Comparison of ENCODE assay signal across 1 cellular context in the genomic region with DNA sequence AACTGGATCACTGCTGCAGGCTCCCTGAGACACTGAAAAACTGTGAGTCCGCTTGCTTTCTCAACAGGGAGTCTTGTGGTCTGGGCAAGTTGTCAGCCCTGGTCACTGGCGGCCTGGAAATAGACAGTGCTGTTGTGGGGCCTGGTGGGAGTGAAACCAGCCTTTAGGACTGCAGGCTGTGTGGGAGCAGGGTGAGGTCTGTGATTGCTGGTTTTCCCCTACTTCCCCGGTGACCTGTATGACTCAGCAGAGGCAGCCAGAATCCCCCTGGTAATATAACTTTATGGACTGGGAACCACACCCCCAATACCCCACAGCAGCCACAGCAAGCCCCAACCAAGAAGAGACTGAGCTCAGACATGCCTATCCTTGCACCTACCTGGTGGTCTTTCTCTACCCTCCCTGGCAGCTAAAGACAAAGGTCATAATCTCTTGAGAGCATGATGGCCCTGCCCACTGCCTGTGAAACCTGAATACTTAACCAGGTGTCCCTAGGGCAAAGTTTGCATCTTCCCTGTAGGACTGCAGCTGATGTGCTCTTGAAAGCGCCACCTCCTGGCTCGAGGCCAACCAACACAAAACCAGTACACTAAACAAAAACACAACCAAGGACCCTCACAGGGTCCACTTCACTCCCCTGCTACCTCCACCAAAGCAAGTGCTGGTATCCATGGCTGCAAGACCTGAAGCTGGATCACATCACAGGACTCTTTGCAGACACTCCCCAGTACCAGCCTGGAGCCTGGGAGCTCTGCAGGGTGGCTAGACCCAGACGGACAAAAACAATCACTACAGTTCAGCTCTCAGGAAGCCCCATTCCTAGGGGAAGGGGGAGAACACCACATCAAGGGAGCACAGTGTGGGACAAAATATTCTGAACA.
TF ChIP-seq lines count a peak whose summit lies in the region.

No MANE protein-coding gene starts in this region.

TF ChIP-seq in GM12878, 131 proteins besides CTCF, POLR2A, EP300 and RAD21 (continued from another document and continues in another):
- TF ChIP-seq, protein P1, sequence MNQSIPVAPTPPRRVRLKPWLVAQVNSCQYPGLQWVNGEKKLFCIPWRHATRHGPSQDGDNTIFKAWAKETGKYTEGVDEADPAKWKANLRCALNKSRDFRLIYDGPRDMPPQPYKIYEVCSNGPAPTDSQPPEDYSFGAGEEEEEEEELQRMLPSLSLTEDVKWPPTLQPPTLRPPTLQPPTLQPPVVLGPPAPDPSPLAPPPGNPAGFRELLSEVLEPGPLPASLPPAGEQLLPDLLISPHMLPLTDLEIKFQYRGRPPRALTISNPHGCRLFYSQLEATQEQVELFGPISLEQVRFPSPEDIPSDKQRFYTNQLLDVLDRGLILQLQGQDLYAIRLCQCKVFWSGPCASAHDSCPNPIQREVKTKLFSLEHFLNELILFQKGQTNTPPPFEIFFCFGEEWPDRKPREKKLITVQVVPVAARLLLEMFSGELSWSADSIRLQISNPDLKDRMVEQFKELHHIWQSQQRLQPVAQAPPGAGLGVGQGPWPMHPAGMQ (IDR thresholded peaks at IDR 0.05; ENCODE audit: borderline replicate concordance) = no peak
- TF ChIP-seq, protein P2, sequence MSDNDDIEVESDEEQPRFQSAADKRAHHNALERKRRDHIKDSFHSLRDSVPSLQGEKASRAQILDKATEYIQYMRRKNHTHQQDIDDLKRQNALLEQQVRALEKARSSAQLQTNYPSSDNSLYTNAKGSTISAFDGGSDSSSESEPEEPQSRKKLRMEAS (IDR thresholded peaks at IDR 0.05; ENCODE audit: low read depth, low read length) = no peak
- TF ChIP-seq, protein P3, sequence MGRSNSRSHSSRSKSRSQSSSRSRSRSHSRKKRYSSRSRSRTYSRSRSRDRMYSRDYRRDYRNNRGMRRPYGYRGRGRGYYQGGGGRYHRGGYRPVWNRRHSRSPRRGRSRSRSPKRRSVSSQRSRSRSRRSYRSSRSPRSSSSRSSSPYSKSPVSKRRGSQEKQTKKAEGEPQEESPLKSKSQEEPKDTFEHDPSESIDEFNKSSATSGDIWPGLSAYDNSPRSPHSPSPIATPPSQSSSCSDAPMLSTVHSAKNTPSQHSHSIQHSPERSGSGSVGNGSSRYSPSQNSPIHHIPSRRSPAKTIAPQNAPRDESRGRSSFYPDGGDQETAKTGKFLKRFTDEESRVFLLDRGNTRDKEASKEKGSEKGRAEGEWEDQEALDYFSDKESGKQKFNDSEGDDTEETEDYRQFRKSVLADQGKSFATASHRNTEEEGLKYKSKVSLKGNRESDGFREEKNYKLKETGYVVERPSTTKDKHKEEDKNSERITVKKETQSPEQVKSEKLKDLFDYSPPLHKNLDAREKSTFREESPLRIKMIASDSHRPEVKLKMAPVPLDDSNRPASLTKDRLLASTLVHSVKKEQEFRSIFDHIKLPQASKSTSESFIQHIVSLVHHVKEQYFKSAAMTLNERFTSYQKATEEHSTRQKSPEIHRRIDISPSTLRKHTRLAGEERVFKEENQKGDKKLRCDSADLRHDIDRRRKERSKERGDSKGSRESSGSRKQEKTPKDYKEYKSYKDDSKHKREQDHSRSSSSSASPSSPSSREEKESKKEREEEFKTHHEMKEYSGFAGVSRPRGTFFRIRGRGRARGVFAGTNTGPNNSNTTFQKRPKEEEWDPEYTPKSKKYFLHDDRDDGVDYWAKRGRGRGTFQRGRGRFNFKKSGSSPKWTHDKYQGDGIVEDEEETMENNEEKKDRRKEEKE (IDR thresholded peaks at IDR 0.05) = no peak
- no peak for TF ChIP-seq RBBP5 (conservative IDR thresholded peaks at IDR 0.05)
- peak; percentile 40 to 66; a peak in 2 of 4 replicates for TF ChIP-seq BHLHE40 (IDR thresholded peaks at IDR 0.05; ENCODE audit: borderline replicate concordance in 1 of 2, low read depth in 2 of 2, low read length in 1 of 2)
- TF ChIP-seq ASH2L (IDR thresholded peaks at IDR 0.05; ENCODE audit: borderline replicate concordance, low read depth) = no peak
- no peak for TF ChIP-seq TCF7 (IDR thresholded peaks at IDR 0.05; ENCODE audit: borderline replicate concordance)
- TF ChIP-seq EGR1 (IDR thresholded peaks at IDR 0.05; ENCODE audit: borderline replicate concordance in 1 of 2, low read depth in 2 of 2, low read length in 2 of 2) = peak in 1 of 2 experiments; percentile 74; a peak in 1 of 3 replicates
- TF ChIP-seq ETV6 (conservative IDR thresholded peaks at IDR 0.05 in 1 of 2, IDR thresholded peaks at IDR 0.05 in 1 of 2; ENCODE audit: borderline replicate concordance in 1 of 2, low read depth in 1 of 2) = peak in 1 of 2 experiments; percentile 57; a peak in 2 of 4 replicates
- TF ChIP-seq BMI1 (IDR thresholded peaks at IDR 0.05; ENCODE audit: borderline replicate concordance) = no peak
- TF ChIP-seq, protein P4, sequence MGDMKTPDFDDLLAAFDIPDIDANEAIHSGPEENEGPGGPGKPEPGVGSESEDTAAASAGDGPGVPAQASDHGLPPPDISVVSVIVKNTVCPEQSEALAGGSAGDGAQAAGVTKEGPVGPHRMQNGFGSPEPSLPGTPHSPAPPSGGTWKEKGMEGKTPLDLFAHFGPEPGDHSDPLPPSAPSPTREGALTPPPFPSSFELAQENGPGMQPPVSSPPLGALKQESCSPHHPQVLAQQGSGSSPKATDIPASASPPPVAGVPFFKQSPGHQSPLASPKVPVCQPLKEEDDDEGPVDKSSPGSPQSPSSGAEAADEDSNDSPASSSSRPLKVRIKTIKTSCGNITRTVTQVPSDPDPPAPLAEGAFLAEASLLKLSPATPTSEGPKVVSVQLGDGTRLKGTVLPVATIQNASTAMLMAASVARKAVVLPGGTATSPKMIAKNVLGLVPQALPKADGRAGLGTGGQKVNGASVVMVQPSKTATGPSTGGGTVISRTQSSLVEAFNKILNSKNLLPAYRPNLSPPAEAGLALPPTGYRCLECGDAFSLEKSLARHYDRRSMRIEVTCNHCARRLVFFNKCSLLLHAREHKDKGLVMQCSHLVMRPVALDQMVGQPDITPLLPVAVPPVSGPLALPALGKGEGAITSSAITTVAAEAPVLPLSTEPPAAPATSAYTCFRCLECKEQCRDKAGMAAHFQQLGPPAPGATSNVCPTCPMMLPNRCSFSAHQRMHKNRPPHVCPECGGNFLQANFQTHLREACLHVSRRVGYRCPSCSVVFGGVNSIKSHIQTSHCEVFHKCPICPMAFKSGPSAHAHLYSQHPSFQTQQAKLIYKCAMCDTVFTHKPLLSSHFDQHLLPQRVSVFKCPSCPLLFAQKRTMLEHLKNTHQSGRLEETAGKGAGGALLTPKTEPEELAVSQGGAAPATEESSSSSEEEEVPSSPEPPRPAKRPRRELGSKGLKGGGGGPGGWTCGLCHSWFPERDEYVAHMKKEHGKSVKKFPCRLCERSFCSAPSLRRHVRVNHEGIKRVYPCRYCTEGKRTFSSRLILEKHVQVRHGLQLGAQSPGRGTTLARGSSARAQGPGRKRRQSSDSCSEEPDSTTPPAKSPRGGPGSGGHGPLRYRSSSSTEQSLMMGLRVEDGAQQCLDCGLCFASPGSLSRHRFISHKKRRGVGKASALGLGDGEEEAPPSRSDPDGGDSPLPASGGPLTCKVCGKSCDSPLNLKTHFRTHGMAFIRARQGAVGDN (IDR thresholded peaks at IDR 0.05) = peak; percentile 79
- no peak for TF ChIP-seq NR2C2 (IDR thresholded peaks at IDR 0.05; ENCODE audit: borderline replicate concordance, control insufficient read depth, insufficient read length, low read depth)
- no peak for TF ChIP-seq RCOR1 (conservative IDR thresholded peaks at IDR 0.05; ENCODE audit: low read depth, low read length)
- no peak for TF ChIP-seq ZNF384 (IDR thresholded peaks at IDR 0.05; ENCODE audit: borderline replicate concordance, low read depth, low read length)
- TF ChIP-seq MTA2 (IDR thresholded peaks at IDR 0.05; ENCODE audit: low read depth) = peak; percentile 86
- TF ChIP-seq, protein P5, sequence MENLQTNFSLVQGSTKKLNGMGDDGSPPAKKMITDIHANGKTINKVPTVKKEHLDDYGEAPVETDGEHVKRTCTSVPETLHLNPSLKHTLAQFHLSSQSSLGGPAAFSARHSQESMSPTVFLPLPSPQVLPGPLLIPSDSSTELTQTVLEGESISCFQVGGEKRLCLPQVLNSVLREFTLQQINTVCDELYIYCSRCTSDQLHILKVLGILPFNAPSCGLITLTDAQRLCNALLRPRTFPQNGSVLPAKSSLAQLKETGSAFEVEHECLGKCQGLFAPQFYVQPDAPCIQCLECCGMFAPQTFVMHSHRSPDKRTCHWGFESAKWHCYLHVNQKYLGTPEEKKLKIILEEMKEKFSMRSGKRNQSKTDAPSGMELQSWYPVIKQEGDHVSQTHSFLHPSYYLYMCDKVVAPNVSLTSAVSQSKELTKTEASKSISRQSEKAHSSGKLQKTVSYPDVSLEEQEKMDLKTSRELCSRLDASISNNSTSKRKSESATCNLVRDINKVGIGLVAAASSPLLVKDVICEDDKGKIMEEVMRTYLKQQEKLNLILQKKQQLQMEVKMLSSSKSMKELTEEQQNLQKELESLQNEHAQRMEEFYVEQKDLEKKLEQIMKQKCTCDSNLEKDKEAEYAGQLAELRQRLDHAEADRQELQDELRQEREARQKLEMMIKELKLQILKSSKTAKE (IDR thresholded peaks at IDR 0.05; ENCODE audit: low read depth, poor library complexity, severe bottlenecking) = peak; percentile 95
- TF ChIP-seq, protein P6, sequence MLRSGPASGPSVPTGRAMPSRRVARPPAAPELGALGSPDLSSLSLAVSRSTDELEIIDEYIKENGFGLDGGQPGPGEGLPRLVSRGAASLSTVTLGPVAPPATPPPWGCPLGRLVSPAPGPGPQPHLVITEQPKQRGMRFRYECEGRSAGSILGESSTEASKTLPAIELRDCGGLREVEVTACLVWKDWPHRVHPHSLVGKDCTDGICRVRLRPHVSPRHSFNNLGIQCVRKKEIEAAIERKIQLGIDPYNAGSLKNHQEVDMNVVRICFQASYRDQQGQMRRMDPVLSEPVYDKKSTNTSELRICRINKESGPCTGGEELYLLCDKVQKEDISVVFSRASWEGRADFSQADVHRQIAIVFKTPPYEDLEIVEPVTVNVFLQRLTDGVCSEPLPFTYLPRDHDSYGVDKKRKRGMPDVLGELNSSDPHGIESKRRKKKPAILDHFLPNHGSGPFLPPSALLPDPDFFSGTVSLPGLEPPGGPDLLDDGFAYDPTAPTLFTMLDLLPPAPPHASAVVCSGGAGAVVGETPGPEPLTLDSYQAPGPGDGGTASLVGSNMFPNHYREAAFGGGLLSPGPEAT (IDR thresholded peaks at IDR 0.05; ENCODE audit: low read depth) = peak; percentile 100
- TF ChIP-seq STAT3 (IDR thresholded peaks at IDR 0.05; ENCODE audit: low read depth, low read length) = no peak
- TF ChIP-seq SIN3A (IDR thresholded peaks at IDR 0.05; ENCODE audit: low read depth, low read length) = no peak
- TF ChIP-seq HCFC1 (IDR thresholded peaks at IDR 0.05; ENCODE audit: low read length) = no peak
- TF ChIP-seq HDAC6 (IDR thresholded peaks at IDR 0.05; ENCODE audit: unreplicated experiment) = no peak
- peak; percentile 98 for TF ChIP-seq MEF2B (IDR thresholded peaks at IDR 0.05; ENCODE audit: partially characterized antibody, poor library complexity, severe bottlenecking)
- TF ChIP-seq SRF (IDR thresholded peaks at IDR 0.05; ENCODE audit: low read depth in 2 of 2, low read length in 2 of 2) = no peak
- TF ChIP-seq, protein P7, sequence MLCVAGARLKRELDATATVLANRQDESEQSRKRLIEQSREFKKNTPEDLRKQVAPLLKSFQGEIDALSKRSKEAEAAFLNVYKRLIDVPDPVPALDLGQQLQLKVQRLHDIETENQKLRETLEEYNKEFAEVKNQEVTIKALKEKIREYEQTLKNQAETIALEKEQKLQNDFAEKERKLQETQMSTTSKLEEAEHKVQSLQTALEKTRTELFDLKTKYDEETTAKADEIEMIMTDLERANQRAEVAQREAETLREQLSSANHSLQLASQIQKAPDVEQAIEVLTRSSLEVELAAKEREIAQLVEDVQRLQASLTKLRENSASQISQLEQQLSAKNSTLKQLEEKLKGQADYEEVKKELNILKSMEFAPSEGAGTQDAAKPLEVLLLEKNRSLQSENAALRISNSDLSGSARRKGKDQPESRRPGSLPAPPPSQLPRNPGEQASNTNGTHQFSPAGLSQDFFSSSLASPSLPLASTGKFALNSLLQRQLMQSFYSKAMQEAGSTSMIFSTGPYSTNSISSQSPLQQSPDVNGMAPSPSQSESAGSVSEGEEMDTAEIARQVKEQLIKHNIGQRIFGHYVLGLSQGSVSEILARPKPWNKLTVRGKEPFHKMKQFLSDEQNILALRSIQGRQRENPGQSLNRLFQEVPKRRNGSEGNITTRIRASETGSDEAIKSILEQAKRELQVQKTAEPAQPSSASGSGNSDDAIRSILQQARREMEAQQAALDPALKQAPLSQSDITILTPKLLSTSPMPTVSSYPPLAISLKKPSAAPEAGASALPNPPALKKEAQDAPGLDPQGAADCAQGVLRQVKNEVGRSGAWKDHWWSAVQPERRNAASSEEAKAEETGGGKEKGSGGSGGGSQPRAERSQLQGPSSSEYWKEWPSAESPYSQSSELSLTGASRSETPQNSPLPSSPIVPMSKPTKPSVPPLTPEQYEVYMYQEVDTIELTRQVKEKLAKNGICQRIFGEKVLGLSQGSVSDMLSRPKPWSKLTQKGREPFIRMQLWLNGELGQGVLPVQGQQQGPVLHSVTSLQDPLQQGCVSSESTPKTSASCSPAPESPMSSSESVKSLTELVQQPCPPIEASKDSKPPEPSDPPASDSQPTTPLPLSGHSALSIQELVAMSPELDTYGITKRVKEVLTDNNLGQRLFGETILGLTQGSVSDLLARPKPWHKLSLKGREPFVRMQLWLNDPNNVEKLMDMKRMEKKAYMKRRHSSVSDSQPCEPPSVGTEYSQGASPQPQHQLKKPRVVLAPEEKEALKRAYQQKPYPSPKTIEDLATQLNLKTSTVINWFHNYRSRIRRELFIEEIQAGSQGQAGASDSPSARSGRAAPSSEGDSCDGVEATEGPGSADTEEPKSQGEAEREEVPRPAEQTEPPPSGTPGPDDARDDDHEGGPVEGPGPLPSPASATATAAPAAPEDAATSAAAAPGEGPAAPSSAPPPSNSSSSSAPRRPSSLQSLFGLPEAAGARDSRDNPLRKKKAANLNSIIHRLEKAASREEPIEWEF (IDR thresholded peaks at IDR 0.05; ENCODE audit: insufficient replicate concordance, low read depth, low read length) = no peak
- TF ChIP-seq MYB (IDR thresholded peaks at IDR 0.05; ENCODE audit: borderline replicate concordance, low read depth, low read length) = 0 out of 2 replicates have a peak, but pooled peaks have one; percentile 15
- no peak for TF ChIP-seq SUPT20H (IDR thresholded peaks at IDR 0.05; ENCODE audit: borderline replicate concordance, control insufficient read depth, low read depth, low read length)
- TF ChIP-seq, protein P8, sequence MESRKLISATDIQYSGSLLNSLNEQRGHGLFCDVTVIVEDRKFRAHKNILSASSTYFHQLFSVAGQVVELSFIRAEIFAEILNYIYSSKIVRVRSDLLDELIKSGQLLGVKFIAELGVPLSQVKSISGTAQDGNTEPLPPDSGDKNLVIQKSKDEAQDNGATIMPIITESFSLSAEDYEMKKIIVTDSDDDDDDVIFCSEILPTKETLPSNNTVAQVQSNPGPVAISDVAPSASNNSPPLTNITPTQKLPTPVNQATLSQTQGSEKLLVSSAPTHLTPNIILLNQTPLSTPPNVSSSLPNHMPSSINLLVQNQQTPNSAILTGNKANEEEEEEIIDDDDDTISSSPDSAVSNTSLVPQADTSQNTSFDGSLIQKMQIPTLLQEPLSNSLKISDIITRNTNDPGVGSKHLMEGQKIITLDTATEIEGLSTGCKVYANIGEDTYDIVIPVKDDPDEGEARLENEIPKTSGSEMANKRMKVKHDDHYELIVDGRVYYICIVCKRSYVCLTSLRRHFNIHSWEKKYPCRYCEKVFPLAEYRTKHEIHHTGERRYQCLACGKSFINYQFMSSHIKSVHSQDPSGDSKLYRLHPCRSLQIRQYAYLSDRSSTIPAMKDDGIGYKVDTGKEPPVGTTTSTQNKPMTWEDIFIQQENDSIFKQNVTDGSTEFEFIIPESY (IDR thresholded peaks at IDR 0.05) = no peak
- TF ChIP-seq RB1 (IDR thresholded peaks at IDR 0.05; ENCODE audit: borderline replicate concordance) = no peak; the same call in 1 of the 2 replicates
- TF ChIP-seq POLR2AphosphoS2 (IDR thresholded peaks at IDR 0.05; ENCODE audit: low read depth, low read length) = peak; percentile 43; the same call in 1 of the 2 replicates
- TF ChIP-seq LARP7 (IDR thresholded peaks at IDR 0.05) = peak; percentile 43
- no peak for TF ChIP-seq FOXK2 (IDR thresholded peaks at IDR 0.05)
- no peak for TF ChIP-seq SIX5 (IDR thresholded peaks at IDR 0.05; ENCODE audit: low read depth, low read length, severe bottlenecking)
